ENCODE assay signal across 8 cellular contexts in the genomic region with DNA sequence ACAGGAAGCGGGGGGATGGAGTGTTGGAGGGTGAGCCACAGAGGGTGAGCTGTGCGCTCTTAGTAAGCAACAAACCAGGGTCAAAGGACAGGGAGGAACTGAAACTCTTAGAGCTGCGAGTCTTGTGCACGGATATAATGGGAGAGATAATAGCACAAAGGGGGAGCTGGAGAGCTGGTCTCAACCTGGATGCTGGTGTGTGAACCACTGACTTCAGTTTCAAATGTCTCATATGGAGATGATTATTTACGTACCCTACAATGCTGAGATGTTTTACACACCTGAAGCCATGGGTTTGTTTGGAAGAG. TPM values are rescaled to one million over a fixed set of nuclear protein-coding genes. Genes with fewer than 3 reads are reported as not detected.
DNase-seq lines count a peak whose midpoint lies in the region; ATAC-seq and TF ChIP-seq lines count a peak whose summit lies in the region.

No MANE protein-coding gene starts in this region.

- intact Hi-C loops in sigmoid colon (cut with DNase I), result no loop called here
- intact Hi-C loops in mammary epithelial cell (cut with micrococcal nuclease), result no loop called here

- CTCF ChIA-PET in mammary epithelial cell (lab: Charles Lee; ENCODE audit: low non-redundant PET), result interaction anchor here (0.6 to 0.8 kb wide), 2 partner anchors 575 to 1237 kb away, joined by 3 to 5 read pairs; no protein-coding TSS in a partner anchor

- TF ChIP-seq CTCF in sigmoid colon (IDR thresholded peaks at IDR 0.05) (no peak), mammary epithelial cell (conservative IDR thresholded peaks at IDR 0.05 in 1 of 2, IDR thresholded peaks at IDR 0.05 in 1 of 2; ENCODE audit: extremely low read depth in 1 of 2, insufficient read depth in 1 of 2, low read depth in 1 of 2, low read length in 2 of 2) (no peak)

- H3K9me3 ChIP-seq in sigmoid colon (no peaks in the 10 kb centered on the region), mammary epithelial cell (replicated peaks; ENCODE audit: insufficient read depth, low read length) (no peaks in the 10 kb centered on the region)

- H3K4me2 ChIP-seq in mammary epithelial cell (ENCODE audit: insufficient read depth, low read depth, low read length), result no peak overlapping the region

- no peaks in the 10 kb centered on the region for H4K20me1 ChIP-seq in mammary epithelial cell (ENCODE audit: insufficient read depth, low read length)

- H3K4me3 ChIP-seq in sigmoid colon (no peak overlapping the region), mammary epithelial cell (replicated peaks in 1 of 3; ENCODE audit: insufficient read depth in 1 of 3, low read depth in 2 of 3, low read length in 3 of 3) (no peak overlapping the region)

- H3K27ac ChIP-seq in sigmoid colon (no peak overlapping the region), mammary epithelial cell (ENCODE audit: insufficient read depth, low read depth, low read length) (no peak overlapping the region)

- dilution Hi-C loops in mammary epithelial cell (cut with HindIII; ENCODE audit: low sequenced_read_pairs), result no loop called here

- no peaks in the 10 kb centered on the region for H3K79me2 ChIP-seq in mammary epithelial cell (ENCODE audit: insufficient read depth, low read length)

- ATAC-seq in GM18867 (IDR thresholded peaks at IDR 0.05; ENCODE audit: unreplicated experiment) (peak; percentile 99), HG02678 (IDR thresholded peaks at IDR 0.05; ENCODE audit: unreplicated experiment) (peak; percentile 99)

- H3K4me1 ChIP-seq in sigmoid colon (peaks cover 0 to 9% (median 0%) of the 10 kb centered on the region in 4 donors), mammary epithelial cell (ENCODE audit: insufficient read depth, low read length) (no peaks in the 10 kb centered on the region)

- H3K9ac ChIP-seq in mammary epithelial cell (ENCODE audit: insufficient read depth, low read length), result no peak overlapping the region

- BruUV-seq in mammary epithelial cell (replicated peaks; lab: Mats Ljungman, UMichigan), result no TSS peak

- 42 to 51% methylated on average over 5 of the region's 5 CpGs for WGBS in sigmoid colon, 2 donors
- 87% methylated on average over 4 of the region's 5 CpGs for WGBS in mammary epithelial cell (ENCODE audit: low coverage, missing lambda C conversion rate)

- H3K36me3 ChIP-seq in sigmoid colon (no peaks in the 10 kb centered on the region), mammary epithelial cell (ENCODE audit: insufficient read depth, low read length) (no peaks in the 10 kb centered on the region)

- DNase-seq in NCI-H146 (lab: John Stamatoyannopoulos, UW), result peak; percentile 21
- peak; percentile 5 for DNase-seq in iris pigment epithelial cell (ENCODE audit: low read depth)
- no peak for DNase-seq in sigmoid colon
- no peak for DNase-seq in mammary epithelial cell
- DNase-seq in SK-N-DZ (ENCODE audit: low spot score), result no peak
- no peak for DNase-seq in AG20443 (ENCODE audit: low spot score)

- TF ChIP-seq POLR2A in sigmoid colon (IDR thresholded peaks at IDR 0.05), result no peak

- no peak for TF ChIP-seq EP300 in sigmoid colon (IDR thresholded peaks at IDR 0.05)

- no peak overlapping the region for H2AFZ ChIP-seq in mammary epithelial cell (ENCODE audit: low read depth, low read length)

- in situ Hi-C loops in mammary epithelial cell (cut with MboI; ENCODE audit: low sequenced_read_pairs in 2 of 2), result no loop called here

- no peaks in the 10 kb centered on the region for H3K27me3 ChIP-seq in sigmoid colon
- H3K27me3 ChIP-seq in mammary epithelial cell (ENCODE audit: insufficient read depth, low read length), result no peaks in the 10 kb centered on the region

RNA-seq across cellular contexts. Expression of a gene that starts 35.9 kb away (rescaled TPM):
- total RNA-seq in sigmoid colon (10 to 100 TPM; 24.3 to 33.8 (median 25.4) TPM), mammary epithelial cell (10 to 100 TPM; 15.2 to 29.4 TPM)
- polyA plus RNA-seq in sigmoid colon (10 to 100 TPM; 22.7 to 31.8 (median 29.4) TPM), mammary epithelial cell (31.3 TPM)
- polyA minus RNA-seq in mammary epithelial cell, result 27.9 TPM
- 10.7 and 11.7 TPM in 2 replicates for polyA plus RNA-seq in SK-N-DZ (2014; cell fraction: cytosol; rRNA removed)
- polyA plus RNA-seq in SK-N-DZ (2014; cell fraction: nucleus; rRNA removed), result 20.6 and 21.6 TPM in 2 replicates

RNA-seq across cellular contexts. Expression of a gene that starts 37.5 kb away (rescaled TPM):
- total RNA-seq in sigmoid colon (10 to 100 TPM; 23.0 to 29.4 (median 27.9) TPM), mammary epithelial cell (1 to 10 TPM; 4.7 to 8.1 TPM)
- polyA plus RNA-seq in sigmoid colon (1 to 10 TPM; 7.8 to 9.8 (median 8.8) TPM), mammary epithelial cell (2.0 TPM)
- polyA minus RNA-seq in mammary epithelial cell, result 7.0 TPM
- polyA plus RNA-seq in SK-N-DZ (2014; cell fraction: cytosol; rRNA removed), result 6.2 and 6.4 TPM in 2 replicates
- polyA plus RNA-seq in SK-N-DZ (2014; cell fraction: nucleus; rRNA removed), result 4.3 and 4.4 TPM in 2 replicates

Comparison
In these comparisons a context has a peak if more than half of its experiments do, and no peak if none do; other contexts are left out.
1. DNase-seq: peak in NCI-H146 (single experiment) and iris pigment epithelial cell (single experiment); none in sigmoid colon (single experiment), mammary epithelial cell (single experiment), SK-N-DZ (single experiment) and AG20443 (single experiment).